In the genomic region with DNA sequence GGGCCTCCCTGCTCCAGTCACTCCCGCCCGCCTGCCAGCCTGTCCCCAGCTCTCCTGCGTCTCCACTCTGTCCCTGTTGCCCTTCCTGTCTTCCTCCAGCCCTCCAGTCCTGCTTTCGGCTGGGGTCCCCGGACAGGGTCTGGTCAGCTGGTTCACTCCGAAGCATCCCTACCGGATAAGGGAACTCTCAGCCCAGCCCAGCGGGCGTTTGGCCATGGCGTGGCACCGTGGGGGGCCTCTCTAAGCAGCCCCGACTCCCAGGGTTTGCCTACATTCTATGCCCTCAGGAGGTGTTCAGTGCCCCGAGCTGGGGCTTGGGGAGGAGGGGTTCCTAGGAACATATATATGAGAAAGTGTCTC, we compare ENCODE assay signal across 9 cellular contexts.
DNase-seq lines count a peak whose midpoint lies in the region; ATAC-seq and TF ChIP-seq lines count a peak whose summit lies in the region.
"Had no signal": no experiment of that assay in that cellular context is flagged by ENCODE, and none has a peak within 500 bp of the region (broad histone marks: within the 10 kb centered on the region; RNA-seq: fewer than 3 reads in every experiment).

No MANE protein-coding gene starts in this region.

- H3K27ac Mint-ChIP-seq in WTC11: no peak overlapping the region
- H3K27ac Mint-ChIP-seq: activated naive CD4-positive, alpha-beta T cell treated with anti-CD3 and anti-CD28 coated beads, Interleukin-2, amount 50 U/mL, for 24 hours had no signal

- ATAC-seq in WTC11 (no peak; the same call in 1 of the 2 replicates), HG02884 (IDR thresholded peaks at IDR 0.05; ENCODE audit: unreplicated experiment) (no peak), GM19035 (IDR thresholded peaks at IDR 0.05; ENCODE audit: unreplicated experiment) (no peak)

- H3K27me3 ChIP-seq in left ventricle myocardium inferior (ENCODE audit: low read depth) (no peaks in the 10 kb centered on the region), rectal smooth muscle tissue (ENCODE audit: control insufficient read depth, insufficient read depth, low read length) (no peaks in the 10 kb centered on the region)
- no peaks in the 10 kb centered on the region for H3K27me3 ChIP-seq in effector memory CD4-positive, alpha-beta T cell (replicated peaks; ENCODE audit: control insufficient read depth, insufficient read depth, low read length, poor library complexity, severe bottlenecking)

- H3K4me1 ChIP-seq in left ventricle myocardium inferior: peaks cover 18% of the 10 kb centered on the region
- peaks cover 13% of the 10 kb centered on the region for H3K4me1 ChIP-seq in rectal smooth muscle tissue (ENCODE audit: control insufficient read depth, insufficient read depth, low read length)
- no peaks in the 10 kb centered on the region for H3K4me1 ChIP-seq in effector memory CD4-positive, alpha-beta T cell (ENCODE audit: control insufficient read depth, insufficient read depth, low read length, poor library complexity, severe bottlenecking)

- H3K27ac ChIP-seq in left ventricle myocardium inferior (replicated peaks): peak overlapping the region; percentile 67
- no peak overlapping the region for H3K27ac ChIP-seq in rectal smooth muscle tissue (ENCODE audit: low read depth, low read length)
- no peak overlapping the region for H3K27ac ChIP-seq in effector memory CD4-positive, alpha-beta T cell (ENCODE audit: insufficient read depth, low read length, poor library complexity, severe bottlenecking)

- POLR2A ChIA-PET in WTC11 (lab: Charles Lee): interaction anchor here (1.2 kb wide), 1 partner anchor 66 kb away, joined by 3 read pairs; no protein-coding TSS in a partner anchor

- H3K4me3 ChIP-seq in left ventricle myocardium inferior (peak overlapping the region; percentile 62), rectal smooth muscle tissue (ENCODE audit: low read length) (peak overlapping the region; percentile 49)
- no peak overlapping the region for H3K4me3 ChIP-seq in effector memory CD4-positive, alpha-beta T cell (ENCODE audit: insufficient read depth, low read depth, low read length, poor library complexity, severe bottlenecking)

- no peaks in the 10 kb centered on the region; the same call in 1 of the 2 replicates for H3K27me3 Mint-ChIP-seq in WTC11 (ENCODE audit: low read depth)
- H3K27me3 Mint-ChIP-seq: activated naive CD4-positive, alpha-beta T cell treated with anti-CD3 and anti-CD28 coated beads, Interleukin-2, amount 50 U/mL, for 24 hours had no signal

- H3K36me3 ChIP-seq in left ventricle myocardium inferior (no peaks in the 10 kb centered on the region), rectal smooth muscle tissue (ENCODE audit: control insufficient read depth, insufficient read depth, low read length) (no peaks in the 10 kb centered on the region)
- no peaks in the 10 kb centered on the region for H3K36me3 ChIP-seq in effector memory CD4-positive, alpha-beta T cell (ENCODE audit: control insufficient read depth, insufficient read depth, low read length)

- peak overlapping the region; percentile 17 for H3K9ac ChIP-seq in rectal smooth muscle tissue (ENCODE audit: low read length)

- intact Hi-C loops in left ventricle myocardium inferior (cut with micrococcal nuclease): loop anchor here (2.0 kb wide), 1 partner anchor 253 kb away; no protein-coding TSS in a partner anchor

- TF ChIP-seq CTCF in WTC11 (IDR thresholded peaks at IDR 0.05): no peak
- TF ChIP-seq CTCF in left ventricle myocardium inferior (IDR thresholded peaks at IDR 0.05; ENCODE audit: borderline replicate concordance): no peak

- H3K36me3 Mint-ChIP-seq in WTC11: no peaks in the 10 kb centered on the region
- H3K36me3 Mint-ChIP-seq: activated naive CD4-positive, alpha-beta T cell treated with anti-CD3 and anti-CD28 coated beads, Interleukin-2, amount 50 U/mL, for 24 hours had no signal

- H3K4me3 Mint-ChIP-seq in WTC11: peak overlapping the region; percentile 64
- H3K4me3 Mint-ChIP-seq: activated naive CD4-positive, alpha-beta T cell treated with anti-CD3 and anti-CD28 coated beads, Interleukin-2, amount 50 U/mL, for 24 hours had no signal

- CTCF ChIA-PET in WTC11 (lab: Charles Lee): interaction anchor here (0.7 to 3.9 kb wide), 27 partner anchors 12 to 509 kb away, joined by 3 to 32 read pairs (median 4); no protein-coding TSS in a partner anchor

- H3K9me3 ChIP-seq in left ventricle myocardium inferior (replicated peaks): peaks cover 6% of the 10 kb centered on the region
- H3K9me3 ChIP-seq in effector memory CD4-positive, alpha-beta T cell (ENCODE audit: control insufficient read depth, low read length): no peaks in the 10 kb centered on the region

- H3K4me1 Mint-ChIP-seq in WTC11: peaks cover 11% of the 10 kb centered on the region

- peaks cover 8% of the 10 kb centered on the region for H3K9me3 Mint-ChIP-seq in WTC11
- H3K9me3 Mint-ChIP-seq: activated naive CD4-positive, alpha-beta T cell treated with anti-CD3 and anti-CD28 coated beads, Interleukin-2, amount 50 U/mL, for 24 hours had no signal

- peak; percentile 7 for DNase-seq in CD1c-positive myeloid dendritic cell (ENCODE audit: extremely low spot score)
- no peak for DNase-seq in WTC11 (ENCODE audit: low spot score)
- DNase-seq in left ventricle myocardium inferior: no peak
- no peak for DNase-seq in effector memory CD4-positive, alpha-beta T cell
- DNase-seq in AML-193 (lab: John Stamatoyannopoulos, UW): no peak

TF ChIP-seq in WTC11, 78 proteins besides CTCF, POLR2A, EP300 and RAD21 (continues in another document):
- 0 out of 2 replicates have a peak, but pooled peaks have one; percentile 35 for TF ChIP-seq MYBL2 (CRISPR knock-in tag; IDR thresholded peaks at IDR 0.05)
- TF ChIP-seq, protein P1, sequence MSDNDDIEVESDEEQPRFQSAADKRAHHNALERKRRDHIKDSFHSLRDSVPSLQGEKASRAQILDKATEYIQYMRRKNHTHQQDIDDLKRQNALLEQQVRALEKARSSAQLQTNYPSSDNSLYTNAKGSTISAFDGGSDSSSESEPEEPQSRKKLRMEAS (CRISPR knock-in tag; IDR thresholded peaks at IDR 0.05): no peak
- no peak for TF ChIP-seq ZNF232 (CRISPR knock-in tag; IDR thresholded peaks at IDR 0.05)
- TF ChIP-seq, protein P2, sequence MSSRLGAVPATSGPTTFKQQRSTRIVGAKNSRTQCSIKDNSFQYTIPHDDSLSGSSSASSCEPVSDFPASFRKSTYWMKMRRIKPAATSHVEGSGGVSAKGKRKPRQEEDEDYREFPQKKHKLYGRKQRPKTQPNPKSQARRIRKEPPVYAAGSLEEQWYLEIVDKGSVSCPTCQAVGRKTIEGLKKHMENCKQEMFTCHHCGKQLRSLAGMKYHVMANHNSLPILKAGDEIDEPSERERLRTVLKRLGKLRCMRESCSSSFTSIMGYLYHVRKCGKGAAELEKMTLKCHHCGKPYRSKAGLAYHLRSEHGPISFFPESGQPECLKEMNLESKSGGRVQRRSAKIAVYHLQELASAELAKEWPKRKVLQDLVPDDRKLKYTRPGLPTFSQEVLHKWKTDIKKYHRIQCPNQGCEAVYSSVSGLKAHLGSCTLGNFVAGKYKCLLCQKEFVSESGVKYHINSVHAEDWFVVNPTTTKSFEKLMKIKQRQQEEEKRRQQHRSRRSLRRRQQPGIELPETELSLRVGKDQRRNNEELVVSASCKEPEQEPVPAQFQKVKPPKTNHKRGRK (CRISPR knock-in tag; IDR thresholded peaks at IDR 0.05; ENCODE audit: borderline replicate concordance): no peak
- TF ChIP-seq, protein P3, sequence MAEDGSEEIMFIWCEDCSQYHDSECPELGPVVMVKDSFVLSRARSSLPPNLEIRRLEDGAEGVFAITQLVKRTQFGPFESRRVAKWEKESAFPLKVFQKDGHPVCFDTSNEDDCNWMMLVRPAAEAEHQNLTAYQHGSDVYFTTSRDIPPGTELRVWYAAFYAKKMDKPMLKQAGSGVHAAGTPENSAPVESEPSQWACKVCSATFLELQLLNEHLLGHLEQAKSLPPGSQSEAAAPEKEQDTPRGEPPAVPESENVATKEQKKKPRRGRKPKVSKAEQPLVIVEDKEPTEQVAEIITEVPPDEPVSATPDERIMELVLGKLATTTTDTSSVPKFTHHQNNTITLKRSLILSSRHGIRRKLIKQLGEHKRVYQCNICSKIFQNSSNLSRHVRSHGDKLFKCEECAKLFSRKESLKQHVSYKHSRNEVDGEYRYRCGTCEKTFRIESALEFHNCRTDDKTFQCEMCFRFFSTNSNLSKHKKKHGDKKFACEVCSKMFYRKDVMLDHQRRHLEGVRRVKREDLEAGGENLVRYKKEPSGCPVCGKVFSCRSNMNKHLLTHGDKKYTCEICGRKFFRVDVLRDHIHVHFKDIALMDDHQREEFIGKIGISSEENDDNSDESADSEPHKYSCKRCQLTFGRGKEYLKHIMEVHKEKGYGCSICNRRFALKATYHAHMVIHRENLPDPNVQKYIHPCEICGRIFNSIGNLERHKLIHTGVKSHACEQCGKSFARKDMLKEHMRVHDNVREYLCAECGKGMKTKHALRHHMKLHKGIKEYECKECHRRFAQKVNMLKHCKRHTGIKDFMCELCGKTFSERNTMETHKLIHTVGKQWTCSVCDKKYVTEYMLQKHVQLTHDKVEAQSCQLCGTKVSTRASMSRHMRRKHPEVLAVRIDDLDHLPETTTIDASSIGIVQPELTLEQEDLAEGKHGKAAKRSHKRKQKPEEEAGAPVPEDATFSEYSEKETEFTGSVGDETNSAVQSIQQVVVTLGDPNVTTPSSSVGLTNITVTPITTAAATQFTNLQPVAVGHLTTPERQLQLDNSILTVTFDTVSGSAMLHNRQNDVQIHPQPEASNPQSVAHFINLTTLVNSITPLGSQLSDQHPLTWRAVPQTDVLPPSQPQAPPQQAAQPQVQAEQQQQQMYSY (CRISPR knock-in tag; IDR thresholded peaks at IDR 0.05): no peak
- TF ChIP-seq, protein P4, sequence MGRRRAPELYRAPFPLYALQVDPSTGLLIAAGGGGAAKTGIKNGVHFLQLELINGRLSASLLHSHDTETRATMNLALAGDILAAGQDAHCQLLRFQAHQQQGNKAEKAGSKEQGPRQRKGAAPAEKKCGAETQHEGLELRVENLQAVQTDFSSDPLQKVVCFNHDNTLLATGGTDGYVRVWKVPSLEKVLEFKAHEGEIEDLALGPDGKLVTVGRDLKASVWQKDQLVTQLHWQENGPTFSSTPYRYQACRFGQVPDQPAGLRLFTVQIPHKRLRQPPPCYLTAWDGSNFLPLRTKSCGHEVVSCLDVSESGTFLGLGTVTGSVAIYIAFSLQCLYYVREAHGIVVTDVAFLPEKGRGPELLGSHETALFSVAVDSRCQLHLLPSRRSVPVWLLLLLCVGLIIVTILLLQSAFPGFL (CRISPR knock-in tag; IDR thresholded peaks at IDR 0.05; ENCODE audit: borderline replicate concordance): no peak
- TF ChIP-seq ZNF423 (CRISPR knock-in tag; IDR thresholded peaks at IDR 0.05): peak; percentile 47; the same call in 1 of the 2 replicates
- no peak for TF ChIP-seq RELA (CRISPR knock-in tag; IDR thresholded peaks at IDR 0.05; ENCODE audit: borderline replicate concordance)
